ENCODE assay signal across 26 cellular contexts in the genomic region with DNA sequence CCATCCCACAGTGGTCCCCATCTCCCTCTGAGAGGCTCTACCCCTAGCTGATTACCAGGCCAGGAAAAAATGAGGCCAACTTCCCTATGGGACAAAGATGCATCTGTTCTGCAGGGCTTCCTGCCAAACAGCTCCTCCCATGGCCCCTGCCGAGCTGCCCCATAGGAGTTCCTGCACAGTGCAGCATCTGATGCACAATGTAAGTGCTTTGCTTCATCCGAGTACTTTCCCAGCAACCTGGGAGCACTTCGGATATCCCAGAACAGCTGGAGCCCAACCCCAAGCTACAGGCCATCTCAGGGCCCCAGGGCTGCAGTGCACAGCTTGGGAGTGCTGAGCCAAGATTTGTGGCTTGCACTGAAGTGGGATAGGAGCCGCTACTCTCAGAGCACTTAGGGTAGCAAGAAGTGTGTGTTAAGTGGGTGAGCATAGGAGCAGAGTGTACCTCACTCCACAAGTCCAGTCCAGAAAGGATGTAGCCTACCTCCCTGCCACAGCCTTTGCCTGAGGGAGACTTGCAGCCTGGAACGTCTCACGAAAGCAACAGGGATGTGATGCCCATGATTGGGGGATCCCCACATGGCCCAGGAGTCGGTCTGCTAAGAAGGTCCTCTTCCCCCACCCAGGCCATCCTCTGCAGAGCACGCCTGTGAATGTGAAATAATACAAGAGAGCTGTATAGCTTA.
DNase-seq lines count a peak whose midpoint lies in the region; ATAC-seq and TF ChIP-seq lines count a peak whose summit lies in the region.
"Had no signal": no experiment of that assay in that cellular context is flagged by ENCODE, and none has a peak within 500 bp of the region (broad histone marks: within the 10 kb centered on the region; RNA-seq: fewer than 3 reads in every experiment).

No MANE protein-coding gene starts in this region.

- no peak overlapping the region for H3K27ac ChIP-seq in psoas muscle
- H3K27ac ChIP-seq: ascending aorta, epithelial cell of prostate, gastrocnemius medialis, neutrophil, SJSA1, stomach had no signal

- H3K9me3 ChIP-seq in psoas muscle = no peaks in the 10 kb centered on the region
- H3K9me3 ChIP-seq: ascending aorta, gastrocnemius medialis, neutrophil, SJSA1 had no signal

- H3K27me3 ChIP-seq in psoas muscle (ENCODE audit: insufficient read depth in 3 of 3, low read length in 2 of 3) = no peaks in the 10 kb centered on the region
- H3K27me3 ChIP-seq: ascending aorta, gastrocnemius medialis, neutrophil, SJSA1, stomach had no signal

- intact Hi-C loops in psoas muscle (cut with DNase I) = no loop called here

- 59 to 68% (median 63%) methylated on average over 8 of the region's 8 CpGs for WGBS in psoas muscle, 3 donors

- H3K36me3 ChIP-seq in psoas muscle (ENCODE audit: insufficient read depth in 1 of 2, low read depth in 1 of 2) = no peaks in the 10 kb centered on the region
- H3K36me3 ChIP-seq: ascending aorta, gastrocnemius medialis, neutrophil, SJSA1, stomach had no signal

- no peaks in the 10 kb centered on the region for H3K4me1 ChIP-seq in psoas muscle
- H3K4me1 ChIP-seq: ascending aorta, gastrocnemius medialis, SJSA1, stomach had no signal

- DNase-seq in DMS53 (lab: John Stamatoyannopoulos, UW) (no peak), psoas muscle (no peak)
- DNase-seq in effector CD4-positive, alpha-beta T cell = no peak
- no peak for DNase-seq in activated CD4-positive, alpha-beta T cell treated with anti-CD3 and anti-CD28 coated beads for 4 hours
- DNase-seq: activated CD8-positive, alpha-beta memory T cell treated with anti-CD3 and anti-CD28 coated beads, Interleukin-2, amount 50 U/mL, for 48 hours; activated naive CD4-positive, alpha-beta T cell; CD4-positive, CD25-positive, alpha-beta regulatory T cell; DND-41; gastrocnemius medialis; HCEC 1CT; IMR-90; MM.1S; NCI-H1930; NCI-H524; stimulated activated CD4-positive, alpha-beta T cell treated with anti-CD3 and anti-CD28 coated beads, Interleukin-15, amount 100 ng/mL, for 24 hours; stomach; T1000 had no signal

- no peak overlapping the region for H3K4me3 ChIP-seq in psoas muscle
- H3K4me3 ChIP-seq: ascending aorta, gastrocnemius medialis, SJSA1, stomach had no signal

- ATAC-seq in GM18499 (IDR thresholded peaks at IDR 0.05; ENCODE audit: insufficient read depth, unreplicated experiment) (peak; percentile 11), GM19463 (IDR thresholded peaks at IDR 0.05; ENCODE audit: unreplicated experiment) (peak; percentile 40), HG02759 (IDR thresholded peaks at IDR 0.05; ENCODE audit: unreplicated experiment) (peak; percentile 16), HG03342 (IDR thresholded peaks at IDR 0.05; ENCODE audit: unreplicated experiment) (peak; percentile 20), psoas muscle (no peak)
- ATAC-seq: gastrocnemius medialis, left lobe of liver had no signal

- TF ChIP-seq CTCF in psoas muscle (IDR thresholded peaks at IDR 0.05) = no peak

Comparison
In these comparisons a context has a peak if more than half of its experiments do, and no peak if none do; other contexts are left out.
1. ATAC-seq: peak in GM18499 (single experiment), GM19463 (single experiment), HG02759 (single experiment) and HG03342 (single experiment); none in psoas muscle (0 of 4).